21 cellular contexts compared by ENCODE assay signal in genomic region chr1:224744521-224744920, GRCh38.
DNase-seq lines count a peak whose midpoint lies in the region; ATAC-seq, FAIRE-seq and TF ChIP-seq lines count a peak whose summit lies in the region.
"Had no signal": no experiment of that assay in that cellular context is flagged by ENCODE, and none has a peak within 500 bp of the region (broad histone marks: within the 10 kb centered on the region; RNA-seq: fewer than 3 reads in every experiment).

No MANE protein-coding gene starts in this region.

- 66% methylated on average over 5 of the region's 5 CpGs for WGBS in GM12878 (ENCODE audit: insufficient coverage, insufficient replicate concordance, low lambda C conversion rate, missing lambda C conversion rate)
- WGBS in psoas muscle, 3 donors = 28 to 41% (median 30%) methylated on average over 5 of the region's 5 CpGs

- H3K4me2 ChIP-seq in BLaER1 treated with 17β-estradiol and CSF1 and Interleukin-3, amounts not matched to agents 10 nM and 100 nM = peak overlapping the region; percentile 18 to 81 (median 67); a peak in 21 of 22 replicates
- H3K4me2 ChIP-seq in MM.1S (ENCODE audit: low read depth, low read length) = no peak overlapping the region
- no peak overlapping the region for H3K4me2 ChIP-seq in GM12878 (ENCODE audit: control insufficient read depth, insufficient read depth)

- H3K4me3 ChIP-seq in BLaER1 treated with 17β-estradiol and CSF1 and Interleukin-3, amounts not matched to agents 10 nM and 100 nM = no peak overlapping the region; a peak in 1 of 20 replicates
- H3K4me3 ChIP-seq in MM.1S (ENCODE audit: low read length) = no peak overlapping the region
- H3K4me3 ChIP-seq in GM12878 = no peak overlapping the region
- H3K4me3 ChIP-seq in psoas muscle = no peak overlapping the region
- H3K4me3 ChIP-seq: HAP-1 had no signal

- no peak for ATAC-seq in GM12878
- ATAC-seq in psoas muscle = peak; percentile 79 to 94 (median 83)
- no peak for ATAC-seq in HG02884 (IDR thresholded peaks at IDR 0.05; ENCODE audit: unreplicated experiment)
- ATAC-seq: CD8-positive, alpha-beta T cell; HepG2 had no signal

- no peak overlapping the region for H3K27ac ChIP-seq in BLaER1 treated with 17β-estradiol and CSF1 and Interleukin-3, amounts not matched to agents 10 nM and 100 nM
- H3K27ac ChIP-seq in MM.1S (ENCODE audit: low read length) (no peak overlapping the region; the same call in 1 of the 2 replicates), GM12878 (ENCODE audit: control insufficient read depth, insufficient read depth) (no peak overlapping the region), psoas muscle (peak overlapping the region; percentile 83)

- in situ Hi-C loops in GM12878 (cut with MboI) (no loop called here), ACHN (cut with HindIII; ENCODE audit: low pct_ligation_motif_present, low pct_unique_long_range_greater_than_20kb, low sequenced_read_pairs) (no loop called here)

- no TSS peak for BruUV-seq in GM12878 (replicated peaks; lab: Mats Ljungman, UMichigan)

- no peaks in the 10 kb centered on the region for H3K36me3 ChIP-seq in BLaER1 treated with 17β-estradiol and CSF1 and Interleukin-3, amounts not matched to agents 10 nM and 100 nM
- H3K36me3 ChIP-seq in MM.1S (replicated peaks; ENCODE audit: insufficient read depth, low read length) (no peaks in the 10 kb centered on the region), GM12878 (ENCODE audit: control insufficient read depth in 2 of 2, insufficient read depth in 2 of 2, low read length in 1 of 2) (no peaks in the 10 kb centered on the region), psoas muscle (ENCODE audit: insufficient read depth in 1 of 2, low read depth in 1 of 2) (no peaks in the 10 kb centered on the region)
- H3K36me3 ChIP-seq: HAP-1 had no signal

- POLR2A ChIA-PET in GM12878 (lab: Charles Lee) = interaction anchor here (0.7 to 5.2 kb wide), 3 partner anchors 8 to 699 kb away, joined by 3 to 34 read pairs (median 3); no protein-coding TSS in a partner anchor

- DNase-seq in MM.1S = peak; percentile 17
- DNase-seq in GM12878 (ENCODE audit: low read depth, low spot score) = no peak
- DNase-seq in psoas muscle = peak in 1 of 2 donors; percentile 67
- DNase-seq in NCI-H2029 (lab: John Stamatoyannopoulos, UW) = no peak
- DNase-seq in ACHN = no peak
- DNase-seq in NCI-H1092 (lab: John Stamatoyannopoulos, UW) = no peak
- DNase-seq: CD8-positive, alpha-beta T cell; DMS153; DMS79 treated with DMSO at 0.1 percent for 48 hours; EL; HFFc6 had no signal

- no peaks in the 10 kb centered on the region for H3K79me2 ChIP-seq in MM.1S (ENCODE audit: low read length)
- no peaks in the 10 kb centered on the region for H3K79me2 ChIP-seq in GM12878 (ENCODE audit: control insufficient read depth, insufficient read depth, low read length)

- no peak for TF ChIP-seq RAD21 in GM12878 (IDR thresholded peaks at IDR 0.05; ENCODE audit: insufficient read depth, low read depth, low read length)

- no peak for TF ChIP-seq CTCF in MM.1S (IDR thresholded peaks at IDR 0.05; ENCODE audit: low read length)
- no peak for TF ChIP-seq CTCF in GM12878 (IDR thresholded peaks at IDR 0.05 in 2 of 3, conservative IDR thresholded peaks at IDR 0.05 in 1 of 3; ENCODE audit: control insufficient read depth in 2 of 3, extremely low read depth in 1 of 3, insufficient read depth in 1 of 3, low read depth in 3 of 3, low read length in 3 of 3)
- TF ChIP-seq CTCF in psoas muscle (IDR thresholded peaks at IDR 0.05) = no peak

- CTCF ChIA-PET in GM12878 (lab: Yijun Ruan, JAX) = interaction anchor here (1.0 to 13.5 kb wide), 5 partner anchors 8 to 109 kb away, joined by 3 to 208 read pairs (median 12); no protein-coding TSS in a partner anchor

- no peak overlapping the region for H3K9ac ChIP-seq in BLaER1 treated with 17β-estradiol and CSF1 and Interleukin-3, amounts not matched to agents 10 nM and 100 nM
- no peak overlapping the region for H3K9ac ChIP-seq in MM.1S (ENCODE audit: low read length)
- H3K9ac ChIP-seq in GM12878 (ENCODE audit: control insufficient read depth, insufficient read depth, low read length) = no peak overlapping the region

- H3K4me1 ChIP-seq in BLaER1 treated with 17β-estradiol and CSF1 and Interleukin-3, amounts not matched to agents 10 nM and 100 nM = peaks cover 40 to 75% (median 60%) of the 10 kb centered on the region in 10 experiments
- H3K4me1 ChIP-seq in MM.1S (ENCODE audit: low read length) (peaks cover 32% of the 10 kb centered on the region), GM12878 (ENCODE audit: control insufficient read depth, insufficient read depth, low read length) (peaks cover 39% of the 10 kb centered on the region), psoas muscle (peaks cover 17% of the 10 kb centered on the region)
- H3K4me1 ChIP-seq: HAP-1 had no signal

- RAD21 ChIA-PET in GM12878 (lab: Charles Lee; ENCODE audit: unreplicated experiment) = interaction anchor here (0.8 to 13.1 kb wide), 3 partner anchors 7 to 108 kb away, joined by 3 to 174 read pairs (median 10); no protein-coding TSS in a partner anchor

- H2AFZ ChIP-seq in MM.1S (ENCODE audit: low read length) (no peak overlapping the region), GM12878 (ENCODE audit: control insufficient read depth, low read depth, low read length) (no peak overlapping the region)

- H3K9me2 ChIP-seq in MM.1S (replicated peaks; ENCODE audit: insufficient read depth, low read length) = no peaks in the 10 kb centered on the region

- H3K27me3 ChIP-seq in BLaER1 treated with 17β-estradiol and CSF1 and Interleukin-3, amounts not matched to agents 10 nM and 100 nM = no peaks in the 10 kb centered on the region
- H3K27me3 ChIP-seq in MM.1S (replicated peaks; ENCODE audit: insufficient read depth, low read length) (no peaks in the 10 kb centered on the region), GM12878 (replicated peaks in 1 of 2; ENCODE audit: control insufficient read depth in 2 of 2, insufficient read depth in 2 of 2, low read length in 1 of 2) (no peaks in the 10 kb centered on the region), psoas muscle (ENCODE audit: insufficient read depth in 3 of 3, low read length in 2 of 3) (no peaks in the 10 kb centered on the region)

- no peak for TF ChIP-seq POLR2A in GM12878 (IDR thresholded peaks at IDR 0.05; ENCODE audit: low read depth, low read length)

- H4K20me1 ChIP-seq in BLaER1 treated with 17β-estradiol and CSF1 and Interleukin-3, amounts not matched to agents 10 nM and 100 nM = no peaks in the 10 kb centered on the region
- H4K20me1 ChIP-seq in MM.1S (ENCODE audit: insufficient read depth, low read length) (no peaks in the 10 kb centered on the region), GM12878 (ENCODE audit: control insufficient read depth, insufficient read depth) (no peaks in the 10 kb centered on the region)

- SMC1A ChIA-PET in GM12878 (lab: Charles Lee; ENCODE audit: uncharacterized antibody, unreplicated experiment) = interaction anchor here (1.1 to 8.5 kb wide), 2 partner anchors 9 to 100 kb away, joined by 3 to 135 read pairs; no protein-coding TSS in a partner anchor

- intact Hi-C loops in GM12878 (cut with micrococcal nuclease; ENCODE audit: unreplicated experiment) (no loop called here), psoas muscle (cut with DNase I) (no loop called here)

- peaks cover 0 to 6% (median 0%) of the 10 kb centered on the region in 11 experiments; a peak in 2 of 22 replicates for H3K9me3 ChIP-seq in BLaER1 treated with 17β-estradiol and CSF1 and Interleukin-3, amounts not matched to agents 10 nM and 100 nM (replicated peaks in 1 of 11)
- H3K9me3 ChIP-seq in MM.1S (replicated peaks; ENCODE audit: insufficient read depth, low read length) (no peaks in the 10 kb centered on the region), GM12878 (replicated peaks; ENCODE audit: control insufficient read depth, insufficient read depth, low read length) (no peaks in the 10 kb centered on the region; the same call in 2 of the 3 replicates), psoas muscle (no peaks in the 10 kb centered on the region)
- H3K9me3 ChIP-seq: HAP-1 had no signal

- FAIRE-seq in GM12878 (lab: Jason Lieb, UNC) = no peak
- FAIRE-seq: D721Med, G401.6, GM12892, GM19239, H1, HepG2, HTR-8/SVneo had no signal

- H3F3A ChIP-seq in MM.1S (ENCODE audit: insufficient read depth, low read length) = peaks cover 9% of the 10 kb centered on the region

- no peak for TF ChIP-seq EP300 in GM12878 (IDR thresholded peaks at IDR 0.05; ENCODE audit: borderline replicate concordance in 1 of 2, control insufficient read depth in 1 of 2, low read depth in 2 of 2, low read length in 2 of 2)

TF ChIP-seq in GM12878, 131 proteins besides CTCF, POLR2A, EP300 and RAD21 (continues in another document):
- TF ChIP-seq HDGF (IDR thresholded peaks at IDR 0.05) (no peak), EZH2 (IDR thresholded peaks at IDR 0.05; ENCODE audit: borderline replicate concordance, control insufficient read depth, low read depth, low read length) (no peak), CBFB (IDR thresholded peaks at IDR 0.05; ENCODE audit: low read depth) (no peak), BCL11A (IDR thresholded peaks at IDR 0.05; ENCODE audit: low read depth, low read length) (no peak), ATF2 (IDR thresholded peaks at IDR 0.05; ENCODE audit: low read length) (no peak), MEF2B (IDR thresholded peaks at IDR 0.05; ENCODE audit: partially characterized antibody, poor library complexity, severe bottlenecking) (peak; percentile 45), ASH2L (IDR thresholded peaks at IDR 0.05; ENCODE audit: borderline replicate concordance, low read depth) (no peak), ZZZ3 (IDR thresholded peaks at IDR 0.05; ENCODE audit: control insufficient read depth, insufficient read length, low read depth) (no peak), SREBF2 (IDR thresholded peaks at IDR 0.05; ENCODE audit: low read length) (no peak)

Comparison
In these comparisons a context has a peak if more than half of its experiments do, and no peak if none do; other contexts are left out.
1. H3K4me2 ChIP-seq: peak in BLaER1 treated with 17β-estradiol and CSF1 and Interleukin-3, amounts not matched to agents 10 nM and 100 nM (11 of 11); none in MM.1S (single experiment) and GM12878 (single experiment).
2. ATAC-seq: peak in psoas muscle (4 of 4); none in GM12878 (single experiment) and HG02884 (single experiment).